Comparison of ENCODE assay signal across 9 cellular contexts in genomic region chr10:31133251-31133627, GRCh38.
A peak's percentile ranks its signal among the peaks of the same experiment; 100 is the strongest.
DNase-seq lines count a peak whose midpoint lies in the region; ATAC-seq and TF ChIP-seq lines count a peak whose summit lies in the region.
"Had no signal": no experiment of that assay in that cellular context is flagged by ENCODE, and none has a peak within 500 bp of the region (broad histone marks: within the 10 kb centered on the region; RNA-seq: fewer than 3 reads in every experiment).

No MANE protein-coding gene starts in this region.

- peaks cover 3 to 26% of the 10 kb centered on the region in 2 donors for H3K4me1 ChIP-seq in ascending aorta
- H3K4me1 ChIP-seq in mesendoderm (ENCODE audit: control insufficient read depth, low read depth, low read length), result peaks cover 8% of the 10 kb centered on the region
- H3K4me1 ChIP-seq in thymus (ENCODE audit: control insufficient read depth, insufficient read depth, low read length), result peaks cover 23% of the 10 kb centered on the region

- no peak for TF ChIP-seq CTCF in ascending aorta (IDR thresholded peaks at IDR 0.05)

- H4K5ac ChIP-seq in mesendoderm (ENCODE audit: low read length), result peak overlapping the region; percentile 26

- peak overlapping the region; percentile 47 for H3K4me3 Mint-ChIP-seq in activated naive CD4-positive, alpha-beta T cell treated with anti-CD3 and anti-CD28 coated beads, Interleukin-2, amount 10 ng/mL, durations not matched to agents 7 days and 5 days

- no peak overlapping the region for H2BK5ac ChIP-seq in mesendoderm (ENCODE audit: low read length)

- H3K36me3 ChIP-seq in ascending aorta, result no peaks in the 10 kb centered on the region
- no peaks in the 10 kb centered on the region for H3K36me3 ChIP-seq in mesendoderm (ENCODE audit: control insufficient read depth, insufficient read depth, low read length)
- no peaks in the 10 kb centered on the region for H3K36me3 ChIP-seq in thymus (ENCODE audit: control insufficient read depth, insufficient read depth)

- H3K56ac ChIP-seq in mesendoderm (ENCODE audit: low read length), result peak overlapping the region; percentile 80

- H2AK5ac ChIP-seq in mesendoderm (ENCODE audit: low read length), result no peak overlapping the region

- H3K27ac ChIP-seq in ascending aorta (peak overlapping the region; percentile 95 to 96), mesendoderm (ENCODE audit: low read depth, low read length) (no peak overlapping the region), thymus (ENCODE audit: low read depth) (peak overlapping the region; percentile 85)

- no peak overlapping the region for H3K4me2 ChIP-seq in mesendoderm (ENCODE audit: low read length)

- H3K23ac ChIP-seq in mesendoderm (ENCODE audit: low read length), result no peak overlapping the region

- H3K4me3 ChIP-seq in ascending aorta (peak overlapping the region; percentile 61 to 74), mesendoderm (ENCODE audit: low read length) (no peak overlapping the region), thymus (ENCODE audit: low read length) (peak overlapping the region; percentile 81)

- H2BK15ac ChIP-seq in mesendoderm (replicated peaks; ENCODE audit: low read depth), result no peak overlapping the region

- intact Hi-C loops in ascending aorta (cut with DNase I), result loop anchor here (2.0 to 10.0 kb wide), 4 partner anchors 102 to 348 kb away; partner anchors contain the start of genes ZEB1 and ZNF438

- no peaks in the 10 kb centered on the region for H3K9me3 Mint-ChIP-seq in activated naive CD4-positive, alpha-beta T cell treated with anti-CD3 and anti-CD28 coated beads, Interleukin-2, amount 10 ng/mL, durations not matched to agents 7 days and 5 days
- H3K9me3 Mint-ChIP-seq in activated naive CD4-positive, alpha-beta T cell treated with anti-CD3 and anti-CD28 coated beads, Interleukin-2, amount 50 U/mL, for 72 hours, result no peaks in the 10 kb centered on the region

- peaks cover 46% of the 10 kb centered on the region for H3K4me1 Mint-ChIP-seq in activated naive CD4-positive, alpha-beta T cell treated with anti-CD3 and anti-CD28 coated beads, Interleukin-2, amount 10 ng/mL, durations not matched to agents 7 days and 5 days

- peak overlapping the region; percentile 48 for H3K9ac ChIP-seq in mesendoderm (ENCODE audit: low read length)

- no peak overlapping the region for H3K18ac ChIP-seq in mesendoderm (ENCODE audit: low read length)

- H3K79me1 ChIP-seq in mesendoderm (ENCODE audit: low read length), result no peaks in the 10 kb centered on the region

- no peaks in the 10 kb centered on the region for H3K27me3 Mint-ChIP-seq in activated naive CD4-positive, alpha-beta T cell treated with anti-CD3 and anti-CD28 coated beads, Interleukin-2, amount 10 ng/mL, durations not matched to agents 7 days and 5 days

- H3K27me3 ChIP-seq in ascending aorta (no peaks in the 10 kb centered on the region), mesendoderm (ENCODE audit: insufficient read depth, low read length, poor library complexity) (no peaks in the 10 kb centered on the region), thymus (ENCODE audit: control insufficient read depth, insufficient read depth) (no peaks in the 10 kb centered on the region)

- no peak for DNase-seq in activated naive CD4-positive, alpha-beta T cell treated with anti-CD3 and anti-CD28 coated beads, Interleukin-2, amount 10 ng/mL, durations not matched to agents 7 days and 5 days
- DNase-seq in activated naive CD4-positive, alpha-beta T cell treated with anti-CD3 and anti-CD28 coated beads, Interleukin-2, amount 50 U/mL, for 72 hours (ENCODE audit: low spot score in 2 of 2), result no peak
- no peak for DNase-seq in ascending aorta (ENCODE audit: low spot score in 2 of 2)
- no peak for DNase-seq in mesendoderm
- DNase-seq in C1 segment of cervical spinal cord (lab: John Stamatoyannopoulos, UW), result no peak
- DNase-seq in DMS 273 treated with DMSO at 0.1 percent for 48 hours (lab: John Stamatoyannopoulos, UW), result no peak
- no peak for DNase-seq in NCI-H187 (lab: John Stamatoyannopoulos, UW)
- DNase-seq: PC-3 had no signal

- CTCF ChIA-PET in activated naive CD4-positive, alpha-beta T cell treated with anti-CD3 and anti-CD28 coated beads, Interleukin-2, amount 10 ng/mL, durations not matched to agents 7 days and 5 days (lab: Charles Lee), result no interaction called here

- H3K79me2 ChIP-seq in mesendoderm (ENCODE audit: control insufficient read depth, insufficient read depth, low read length), result no peaks in the 10 kb centered on the region

- H3K9me3 ChIP-seq in ascending aorta, result no peaks in the 10 kb centered on the region
- no peaks in the 10 kb centered on the region for H3K9me3 ChIP-seq in thymus (ENCODE audit: control insufficient read depth)

- peak overlapping the region; percentile 65 for H3K27ac Mint-ChIP-seq in activated naive CD4-positive, alpha-beta T cell treated with anti-CD3 and anti-CD28 coated beads, Interleukin-2, amount 10 ng/mL, durations not matched to agents 7 days and 5 days
- peak overlapping the region in 1 of 2 donors; percentile 89 for H3K27ac Mint-ChIP-seq in activated naive CD4-positive, alpha-beta T cell treated with anti-CD3 and anti-CD28 coated beads, Interleukin-2, amount 50 U/mL, for 72 hours

- WGBS in mesendoderm (ENCODE audit: extremely low coverage, insufficient coverage, low lambda C conversion rate), result no CpG with 5 or more reads among the region's 10 CpGs
- 52% methylated on average over 10 of the region's 10 CpGs for WGBS in thymus

- H4K8ac ChIP-seq in mesendoderm (ENCODE audit: low read depth, low read length), result no peak overlapping the region

- no peak for ATAC-seq in activated naive CD4-positive, alpha-beta T cell treated with anti-CD3 and anti-CD28 coated beads, Interleukin-2, amount 50 U/mL, for 72 hours
- ATAC-seq: PC-3 had no signal

- H3K36me3 Mint-ChIP-seq in activated naive CD4-positive, alpha-beta T cell treated with anti-CD3 and anti-CD28 coated beads, Interleukin-2, amount 10 ng/mL, durations not matched to agents 7 days and 5 days, result no peaks in the 10 kb centered on the region
- H3K36me3 Mint-ChIP-seq in activated naive CD4-positive, alpha-beta T cell treated with anti-CD3 and anti-CD28 coated beads, Interleukin-2, amount 50 U/mL, for 72 hours, result no peaks in the 10 kb centered on the region

- no peak overlapping the region for H3K4ac ChIP-seq in mesendoderm (ENCODE audit: low read depth, low read length)

- no peak overlapping the region for H2BK120ac ChIP-seq in mesendoderm (ENCODE audit: low read depth, low read length)
